2 cellular contexts compared by ENCODE assay signal in genomic region chr16:28259091-28259780, GRCh38.
A peak's percentile ranks its signal among the peaks of the same experiment; 100 is the strongest.
TF ChIP-seq lines count a peak whose summit lies in the region.

No MANE protein-coding gene starts in this region.

TF ChIP-seq in HepG2, 621 proteins besides CTCF, POLR2A, EP300 and RAD21:
- 0 out of 2 replicates have a peak, but pooled peaks have one; percentile 5 for TF ChIP-seq ZNF280B (CRISPR knock-in tag; IDR thresholded peaks at IDR 0.05; ENCODE audit: borderline replicate concordance)
- no peak for TF ChIP-seq DPF2 (CRISPR knock-in tag; IDR thresholded peaks at IDR 0.05; ENCODE audit: borderline replicate concordance, low read depth)

TF ChIP-seq in H1, 55 proteins besides CTCF, POLR2A, EP300 and RAD21:
- TF ChIP-seq RBBP5 (IDR thresholded peaks at IDR 0.05; ENCODE audit: borderline replicate concordance, low read depth, low read length) (no peak), POLR2AphosphoS5 (IDR thresholded peaks at IDR 0.05; ENCODE audit: low read depth, low read length) (no peak), GABPA (IDR thresholded peaks at IDR 0.05; ENCODE audit: borderline replicate concordance, insufficient read depth, low read length) (no peak), HDAC2 (IDR thresholded peaks at IDR 0.05; ENCODE audit: borderline replicate concordance in 1 of 2, low read depth in 2 of 2, low read length in 2 of 2) (0 out of 4 replicates have a peak, but pooled peaks of 1 of the 2 experiments have one; percentile 9), CHD2 (IDR thresholded peaks at IDR 0.05; ENCODE audit: low read length) (no peak)
- TF ChIP-seq, protein P1, sequence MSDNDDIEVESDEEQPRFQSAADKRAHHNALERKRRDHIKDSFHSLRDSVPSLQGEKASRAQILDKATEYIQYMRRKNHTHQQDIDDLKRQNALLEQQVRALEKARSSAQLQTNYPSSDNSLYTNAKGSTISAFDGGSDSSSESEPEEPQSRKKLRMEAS (IDR thresholded peaks at IDR 0.05) = no peak
- TF ChIP-seq, protein P2, sequence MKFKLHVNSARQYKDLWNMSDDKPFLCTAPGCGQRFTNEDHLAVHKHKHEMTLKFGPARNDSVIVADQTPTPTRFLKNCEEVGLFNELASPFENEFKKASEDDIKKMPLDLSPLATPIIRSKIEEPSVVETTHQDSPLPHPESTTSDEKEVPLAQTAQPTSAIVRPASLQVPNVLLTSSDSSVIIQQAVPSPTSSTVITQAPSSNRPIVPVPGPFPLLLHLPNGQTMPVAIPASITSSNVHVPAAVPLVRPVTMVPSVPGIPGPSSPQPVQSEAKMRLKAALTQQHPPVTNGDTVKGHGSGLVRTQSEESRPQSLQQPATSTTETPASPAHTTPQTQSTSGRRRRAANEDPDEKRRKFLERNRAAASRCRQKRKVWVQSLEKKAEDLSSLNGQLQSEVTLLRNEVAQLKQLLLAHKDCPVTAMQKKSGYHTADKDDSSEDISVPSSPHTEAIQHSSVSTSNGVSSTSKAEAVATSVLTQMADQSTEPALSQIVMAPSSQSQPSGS (IDR thresholded peaks at IDR 0.05; ENCODE audit: low read length) = no peak
